Comparison of ENCODE assay signal across 1 cellular context in genomic region chr11:61124574-61125309, GRCh38.
TF ChIP-seq lines count a peak whose summit lies in the region.

No MANE protein-coding gene starts in this region.

TF ChIP-seq in H1, 55 proteins besides CTCF, POLR2A, EP300 and RAD21:
- TF ChIP-seq USF2 (IDR thresholded peaks at IDR 0.05; ENCODE audit: low read length) (0 out of 2 replicates have a peak, but pooled peaks have one; percentile 16), CBX5 (IDR thresholded peaks at IDR 0.05; ENCODE audit: low read depth, low read length) (no peak)
TF ChIP-seq in H1: peak in this region for 1.
